ENCODE assay signal across 12 cellular contexts in the genomic region with DNA sequence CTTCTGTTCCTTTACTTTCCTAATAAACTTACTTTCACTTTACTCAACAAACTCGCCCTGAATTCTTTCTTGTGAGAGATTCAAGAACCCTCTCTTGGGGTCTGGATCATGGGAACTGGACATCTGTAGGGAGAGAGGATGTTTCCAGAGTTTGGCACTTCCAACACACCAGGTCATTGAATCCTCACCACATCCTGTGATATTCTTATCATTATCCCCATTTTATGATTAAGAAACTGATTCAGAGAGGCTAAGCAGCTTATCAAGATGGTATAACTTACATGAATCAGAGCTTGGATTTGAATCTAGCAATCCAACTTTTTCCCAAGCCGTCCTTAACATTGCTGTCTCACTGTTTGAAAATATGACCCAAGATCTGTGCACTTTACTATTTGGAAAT. TPM values are rescaled to one million over a fixed set of nuclear protein-coding genes. Genes with fewer than 3 reads are reported as not detected.
"Had no signal": no experiment of that assay in that cellular context is flagged by ENCODE, and none has a peak within 500 bp of the region (broad histone marks: within the 10 kb centered on the region; RNA-seq: fewer than 3 reads in every experiment).

No MANE protein-coding gene starts in this region.

- H3K27ac ChIP-seq: colonic mucosa, gastroesophageal sphincter, neural progenitor cell, right atrium auricular region, tibial nerve, VCaP had no signal

- H3K4me1 Mint-ChIP-seq: activated CD4-positive, alpha-beta memory T cell treated with anti-CD3 and anti-CD28 coated beads, Interleukin-2, amount 10 ng/mL, durations not matched to agents 7 days and 5 days; neural progenitor cell had no signal

- H3K4me3 ChIP-seq: colonic mucosa, gastroesophageal sphincter, neural progenitor cell, right atrium auricular region, smooth muscle cell, tibial nerve had no signal

- H3K27me3 ChIP-seq: colonic mucosa, gastroesophageal sphincter, neural progenitor cell, right atrium auricular region, tibial nerve had no signal

- H2AFZ ChIP-seq: neural progenitor cell had no signal

- H3K4me2 ChIP-seq: neural progenitor cell, smooth muscle cell had no signal

- H3K27ac Mint-ChIP-seq: activated CD4-positive, alpha-beta memory T cell treated with anti-CD3 and anti-CD28 coated beads, Interleukin-2, amount 10 ng/mL, durations not matched to agents 7 days and 5 days; neural progenitor cell had no signal

- H3K36me3 ChIP-seq: colonic mucosa, neural progenitor cell, right atrium auricular region had no signal

- H3K9me3 ChIP-seq: colonic mucosa, gastroesophageal sphincter, right atrium auricular region, tibial nerve had no signal

- H3K4me1 ChIP-seq: colonic mucosa had no signal

- H3K4me3 Mint-ChIP-seq: activated CD4-positive, alpha-beta memory T cell treated with anti-CD3 and anti-CD28 coated beads, Interleukin-2, amount 10 ng/mL, durations not matched to agents 7 days and 5 days; neural progenitor cell had no signal

- FAIRE-seq: endothelial cell of umbilical vein had no signal

- ATAC-seq: gastroesophageal sphincter had no signal

- H3K9me3 Mint-ChIP-seq: activated CD4-positive, alpha-beta memory T cell treated with anti-CD3 and anti-CD28 coated beads, Interleukin-2, amount 10 ng/mL, durations not matched to agents 7 days and 5 days; neural progenitor cell had no signal

- DNase-seq: activated CD4-positive, alpha-beta memory T cell treated with anti-CD3 and anti-CD28 coated beads, Interleukin-2, amount 10 ng/mL, durations not matched to agents 7 days and 5 days; activated CD8-positive, alpha-beta memory T cell treated with anti-CD3 and anti-CD28 coated beads, Interleukin-2, amount 50 U/mL, for 48 hours; caudate nucleus; colonic mucosa; T1000 had no signal

RNA-seq across cellular contexts. Expression of gene PPIL6, which starts 15.5 kb away (rescaled TPM):
- total RNA-seq: activated CD4-positive, alpha-beta memory T cell treated with anti-CD3 and anti-CD28 coated beads, Interleukin-2, amount 10 ng/mL, durations not matched to agents 7 days and 5 days had no signal
